ENCODE assay signal across 1 cellular context in the genomic region with DNA sequence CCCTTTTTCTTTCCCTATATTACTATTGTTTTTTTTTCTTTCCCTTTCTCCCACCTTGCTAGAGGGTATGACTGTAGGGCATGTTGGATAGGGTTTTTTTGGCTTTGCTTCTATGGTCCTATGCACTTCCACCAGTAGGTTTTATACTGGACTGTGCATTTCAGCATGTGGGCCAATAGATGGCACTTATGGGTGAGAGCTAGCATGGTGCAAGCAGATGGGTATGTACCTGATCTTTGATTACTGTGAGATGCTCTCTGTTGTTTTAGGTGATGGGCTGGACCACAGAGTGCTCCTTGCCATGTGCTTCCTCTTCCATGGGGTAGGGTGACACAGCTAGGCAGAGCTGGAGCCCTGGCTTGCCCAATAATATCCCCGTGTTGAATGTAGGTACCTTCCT.
TF ChIP-seq lines count a peak whose summit lies in the region.

No MANE protein-coding gene starts in this region.

TF ChIP-seq in K562, 482 proteins besides CTCF, POLR2A, EP300 and RAD21 (continued from another document):
- TF ChIP-seq, protein P1, sequence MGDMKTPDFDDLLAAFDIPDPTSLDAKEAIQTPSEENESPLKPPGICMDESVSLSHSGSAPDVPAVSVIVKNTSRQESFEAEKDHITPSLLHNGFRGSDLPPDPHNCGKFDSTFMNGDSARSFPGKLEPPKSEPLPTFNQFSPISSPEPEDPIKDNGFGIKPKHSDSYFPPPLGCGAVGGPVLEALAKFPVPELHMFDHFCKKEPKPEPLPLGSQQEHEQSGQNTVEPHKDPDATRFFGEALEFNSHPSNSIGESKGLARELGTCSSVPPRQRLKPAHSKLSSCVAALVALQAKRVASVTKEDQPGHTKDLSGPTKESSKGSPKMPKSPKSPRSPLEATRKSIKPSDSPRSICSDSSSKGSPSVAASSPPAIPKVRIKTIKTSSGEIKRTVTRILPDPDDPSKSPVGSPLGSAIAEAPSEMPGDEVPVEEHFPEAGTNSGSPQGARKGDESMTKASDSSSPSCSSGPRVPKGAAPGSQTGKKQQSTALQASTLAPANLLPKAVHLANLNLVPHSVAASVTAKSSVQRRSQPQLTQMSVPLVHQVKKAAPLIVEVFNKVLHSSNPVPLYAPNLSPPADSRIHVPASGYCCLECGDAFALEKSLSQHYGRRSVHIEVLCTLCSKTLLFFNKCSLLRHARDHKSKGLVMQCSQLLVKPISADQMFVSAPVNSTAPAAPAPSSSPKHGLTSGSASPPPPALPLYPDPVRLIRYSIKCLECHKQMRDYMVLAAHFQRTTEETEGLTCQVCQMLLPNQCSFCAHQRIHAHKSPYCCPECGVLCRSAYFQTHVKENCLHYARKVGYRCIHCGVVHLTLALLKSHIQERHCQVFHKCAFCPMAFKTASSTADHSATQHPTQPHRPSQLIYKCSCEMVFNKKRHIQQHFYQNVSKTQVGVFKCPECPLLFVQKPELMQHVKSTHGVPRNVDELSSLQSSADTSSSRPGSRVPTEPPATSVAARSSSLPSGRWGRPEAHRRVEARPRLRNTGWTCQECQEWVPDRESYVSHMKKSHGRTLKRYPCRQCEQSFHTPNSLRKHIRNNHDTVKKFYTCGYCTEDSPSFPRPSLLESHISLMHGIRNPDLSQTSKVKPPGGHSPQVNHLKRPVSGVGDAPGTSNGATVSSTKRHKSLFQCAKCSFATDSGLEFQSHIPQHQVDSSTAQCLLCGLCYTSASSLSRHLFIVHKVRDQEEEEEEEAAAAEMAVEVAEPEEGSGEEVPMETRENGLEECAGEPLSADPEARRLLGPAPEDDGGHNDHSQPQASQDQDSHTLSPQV (IDR thresholded peaks at IDR 0.05), result no peak
- TF ChIP-seq ZSCAN29 (IDR thresholded peaks at IDR 0.05) (no peak), ZNF586 (CRISPR knock-in tag; conservative IDR thresholded peaks at IDR 0.05) (no peak), ZNF583 (CRISPR knock-in tag; IDR thresholded peaks at IDR 0.05) (no peak), ARHGAP35 (IDR thresholded peaks at IDR 0.05; ENCODE audit: partially characterized antibody) (no peak)
- TF ChIP-seq, protein P2, sequence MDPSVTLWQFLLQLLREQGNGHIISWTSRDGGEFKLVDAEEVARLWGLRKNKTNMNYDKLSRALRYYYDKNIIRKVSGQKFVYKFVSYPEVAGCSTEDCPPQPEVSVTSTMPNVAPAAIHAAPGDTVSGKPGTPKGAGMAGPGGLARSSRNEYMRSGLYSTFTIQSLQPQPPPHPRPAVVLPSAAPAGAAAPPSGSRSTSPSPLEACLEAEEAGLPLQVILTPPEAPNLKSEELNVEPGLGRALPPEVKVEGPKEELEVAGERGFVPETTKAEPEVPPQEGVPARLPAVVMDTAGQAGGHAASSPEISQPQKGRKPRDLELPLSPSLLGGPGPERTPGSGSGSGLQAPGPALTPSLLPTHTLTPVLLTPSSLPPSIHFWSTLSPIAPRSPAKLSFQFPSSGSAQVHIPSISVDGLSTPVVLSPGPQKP (CRISPR knock-in tag; IDR thresholded peaks at IDR 0.05), result no peak
- TF ChIP-seq, protein P3, sequence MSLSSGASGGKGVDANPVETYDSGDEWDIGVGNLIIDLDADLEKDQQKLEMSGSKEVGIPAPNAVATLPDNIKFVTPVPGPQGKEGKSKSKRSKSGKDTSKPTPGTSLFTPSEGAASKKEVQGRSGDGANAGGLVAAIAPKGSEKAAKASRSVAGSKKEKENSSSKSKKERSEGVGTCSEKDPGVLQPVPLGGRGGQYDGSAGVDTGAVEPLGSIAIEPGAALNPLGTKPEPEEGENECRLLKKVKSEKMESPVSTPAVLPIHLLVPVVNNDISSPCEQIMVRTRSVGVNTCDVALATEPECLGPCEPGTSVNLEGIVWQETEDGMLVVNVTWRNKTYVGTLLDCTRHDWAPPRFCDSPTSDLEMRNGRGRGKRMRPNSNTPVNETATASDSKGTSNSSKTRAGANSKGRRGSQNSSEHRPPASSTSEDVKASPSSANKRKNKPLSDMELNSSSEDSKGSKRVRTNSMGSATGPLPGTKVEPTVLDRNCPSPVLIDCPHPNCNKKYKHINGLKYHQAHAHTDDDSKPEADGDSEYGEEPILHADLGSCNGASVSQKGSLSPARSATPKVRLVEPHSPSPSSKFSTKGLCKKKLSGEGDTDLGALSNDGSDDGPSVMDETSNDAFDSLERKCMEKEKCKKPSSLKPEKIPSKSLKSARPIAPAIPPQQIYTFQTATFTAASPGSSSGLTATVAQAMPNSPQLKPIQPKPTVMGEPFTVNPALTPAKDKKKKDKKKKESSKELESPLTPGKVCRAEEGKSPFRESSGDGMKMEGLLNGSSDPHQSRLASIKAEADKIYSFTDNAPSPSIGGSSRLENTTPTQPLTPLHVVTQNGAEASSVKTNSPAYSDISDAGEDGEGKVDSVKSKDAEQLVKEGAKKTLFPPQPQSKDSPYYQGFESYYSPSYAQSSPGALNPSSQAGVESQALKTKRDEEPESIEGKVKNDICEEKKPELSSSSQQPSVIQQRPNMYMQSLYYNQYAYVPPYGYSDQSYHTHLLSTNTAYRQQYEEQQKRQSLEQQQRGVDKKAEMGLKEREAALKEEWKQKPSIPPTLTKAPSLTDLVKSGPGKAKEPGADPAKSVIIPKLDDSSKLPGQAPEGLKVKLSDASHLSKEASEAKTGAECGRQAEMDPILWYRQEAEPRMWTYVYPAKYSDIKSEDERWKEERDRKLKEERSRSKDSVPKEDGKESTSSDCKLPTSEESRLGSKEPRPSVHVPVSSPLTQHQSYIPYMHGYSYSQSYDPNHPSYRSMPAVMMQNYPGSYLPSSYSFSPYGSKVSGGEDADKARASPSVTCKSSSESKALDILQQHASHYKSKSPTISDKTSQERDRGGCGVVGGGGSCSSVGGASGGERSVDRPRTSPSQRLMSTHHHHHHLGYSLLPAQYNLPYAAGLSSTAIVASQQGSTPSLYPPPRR (CRISPR knock-in tag; IDR thresholded peaks at IDR 0.05; ENCODE audit: borderline replicate concordance), result no peak
